In the genomic region with DNA sequence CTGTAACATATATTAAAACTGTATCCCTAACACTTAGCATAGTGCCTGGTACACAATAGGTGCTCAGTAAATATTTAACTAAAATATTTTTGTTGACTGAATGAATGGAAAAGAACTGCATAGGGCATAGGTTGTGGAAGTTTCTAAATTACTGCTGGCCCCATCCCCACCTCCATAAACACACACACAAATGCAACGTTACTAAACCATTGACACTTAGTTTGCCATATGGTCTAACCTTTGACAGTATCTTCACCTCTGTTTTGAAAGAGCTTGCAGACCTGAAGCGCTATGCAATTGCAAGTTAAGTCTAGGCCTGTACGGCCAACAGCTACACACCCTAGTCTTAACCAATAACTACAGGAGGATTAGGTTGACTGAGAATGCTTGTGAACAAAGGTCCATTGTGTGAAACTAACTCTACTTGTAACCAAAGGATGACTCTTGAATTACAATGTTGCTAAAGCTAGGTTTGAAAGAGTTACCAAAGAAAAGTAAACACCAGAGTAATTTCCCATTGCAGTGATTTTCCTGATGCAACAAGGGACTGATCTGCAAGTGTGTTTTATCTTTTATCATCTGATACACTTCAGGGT, we compare ENCODE assay signal across 8 cellular contexts. TPM values are rescaled to one million over a fixed set of nuclear protein-coding genes. Genes with fewer than 3 reads are reported as not detected.
A peak's percentile ranks its signal among the peaks of the same experiment; 100 is the strongest.
DNase-seq lines count a peak whose midpoint lies in the region; TF ChIP-seq lines count a peak whose summit lies in the region.

No MANE protein-coding gene starts in this region.

- H4K20me1 ChIP-seq in DOHH2 (ENCODE audit: control insufficient read depth, insufficient read depth, low read depth, low read length) (no peaks in the 10 kb centered on the region), osteoblast (ENCODE audit: insufficient read depth, low read length) (no peaks in the 10 kb centered on the region)

- H4K8ac ChIP-seq in mesendoderm (ENCODE audit: low read depth, low read length), result no peak overlapping the region

- DNase-seq in NCI-H526 treated with DMSO at 0.1 percent for 48 hours (lab: John Stamatoyannopoulos, UW) (peak; percentile 62), osteoblast (ENCODE audit: insufficient read length, low spot score, missing footprints) (no peak), D341Med (ENCODE audit: low spot score) (no peak), HCEC 1CT (no peak), NCI-H2081 (lab: John Stamatoyannopoulos, UW) (no peak), mesendoderm (no peak)
- no peak for DNase-seq in effector memory CD4-positive, alpha-beta T cell

- TF ChIP-seq CTCF in DOHH2 (IDR thresholded peaks at IDR 0.05; ENCODE audit: low read depth, low read length, poor library complexity, severe bottlenecking), result no peak
- TF ChIP-seq CTCF in osteoblast (IDR thresholded peaks at IDR 0.05; ENCODE audit: extremely low read depth, low read depth, low read length), result no peak

- H3K27ac ChIP-seq in DOHH2 (ENCODE audit: low read depth, low read length) (no peak overlapping the region), osteoblast (ENCODE audit: low read depth, low read length) (no peak overlapping the region), mesendoderm (ENCODE audit: low read depth, low read length) (no peak overlapping the region)
- peak overlapping the region; percentile 57 for H3K27ac ChIP-seq in effector memory CD4-positive, alpha-beta T cell (ENCODE audit: insufficient read depth, low read length, poor library complexity, severe bottlenecking)

- H3K9me3 ChIP-seq in DOHH2 (ENCODE audit: control insufficient read depth, insufficient read depth, low read length) (no peaks in the 10 kb centered on the region), osteoblast (ENCODE audit: low read depth, low read length) (no peaks in the 10 kb centered on the region)
- no peaks in the 10 kb centered on the region for H3K9me3 ChIP-seq in effector memory CD4-positive, alpha-beta T cell (ENCODE audit: control insufficient read depth, low read length)

- H3K79me2 ChIP-seq in DOHH2 (ENCODE audit: control insufficient read depth, low read length) (no peaks in the 10 kb centered on the region), osteoblast (ENCODE audit: insufficient read depth, low read length) (no peaks in the 10 kb centered on the region), mesendoderm (ENCODE audit: control insufficient read depth, insufficient read depth, low read length) (no peaks in the 10 kb centered on the region)

- H3K4me3 ChIP-seq in DOHH2 (ENCODE audit: low read length) (peak overlapping the region; percentile 78), osteoblast (ENCODE audit: insufficient read depth, low read length) (peak overlapping the region; percentile 79), mesendoderm (ENCODE audit: low read length) (no peak overlapping the region)
- H3K4me3 ChIP-seq in effector memory CD4-positive, alpha-beta T cell (ENCODE audit: insufficient read depth, low read depth, low read length, poor library complexity, severe bottlenecking), result no peak overlapping the region

- H3K18ac ChIP-seq in mesendoderm (ENCODE audit: low read length), result no peak overlapping the region

- H3K36me3 ChIP-seq in DOHH2 (ENCODE audit: control insufficient read depth, low read length) (no peaks in the 10 kb centered on the region), osteoblast (ENCODE audit: insufficient read depth, low read length) (no peaks in the 10 kb centered on the region), mesendoderm (ENCODE audit: control insufficient read depth, insufficient read depth, low read length) (no peaks in the 10 kb centered on the region)
- H3K36me3 ChIP-seq in effector memory CD4-positive, alpha-beta T cell (ENCODE audit: control insufficient read depth, insufficient read depth, low read length), result no peaks in the 10 kb centered on the region

- H3K9me2 ChIP-seq in DOHH2 (replicated peaks; ENCODE audit: control insufficient read depth, low read length), result no peaks in the 10 kb centered on the region

- H3K4ac ChIP-seq in mesendoderm (ENCODE audit: low read depth, low read length), result no peak overlapping the region

- H3K4me1 ChIP-seq in DOHH2 (ENCODE audit: control insufficient read depth, low read length) (peaks cover 17% of the 10 kb centered on the region), osteoblast (ENCODE audit: insufficient read depth, low read length) (no peaks in the 10 kb centered on the region), mesendoderm (ENCODE audit: control insufficient read depth, low read depth, low read length) (no peaks in the 10 kb centered on the region)
- peaks cover 11% of the 10 kb centered on the region for H3K4me1 ChIP-seq in effector memory CD4-positive, alpha-beta T cell (ENCODE audit: control insufficient read depth, insufficient read depth, low read length, poor library complexity, severe bottlenecking)

- H2BK5ac ChIP-seq in mesendoderm (ENCODE audit: low read length), result no peak overlapping the region

- no peak overlapping the region for H2AFZ ChIP-seq in osteoblast (ENCODE audit: low read length)

- H3K27me3 ChIP-seq in DOHH2 (ENCODE audit: control insufficient read depth, low read length) (peaks cover 15% of the 10 kb centered on the region; the same call in 1 of the 2 replicates), osteoblast (ENCODE audit: insufficient read depth, low read length) (no peaks in the 10 kb centered on the region), mesendoderm (ENCODE audit: insufficient read depth, low read length, poor library complexity) (no peaks in the 10 kb centered on the region)
- no peaks in the 10 kb centered on the region for H3K27me3 ChIP-seq in effector memory CD4-positive, alpha-beta T cell (replicated peaks; ENCODE audit: control insufficient read depth, insufficient read depth, low read length, poor library complexity, severe bottlenecking)

- H3K4me2 ChIP-seq in DOHH2 (ENCODE audit: low read length), result peak overlapping the region; percentile 92
- peak overlapping the region; percentile 84 for H3K4me2 ChIP-seq in osteoblast (ENCODE audit: insufficient read depth, low read length)
- no peak overlapping the region for H3K4me2 ChIP-seq in mesendoderm (ENCODE audit: low read length)

- no CpG with 5 or more reads among the region's 3 CpGs for WGBS in mesendoderm (ENCODE audit: extremely low coverage, insufficient coverage, low lambda C conversion rate)

- peaks cover 8% of the 10 kb centered on the region for H3F3A ChIP-seq in DOHH2 (ENCODE audit: control insufficient read depth, insufficient read depth)

- H2BK15ac ChIP-seq in mesendoderm (replicated peaks; ENCODE audit: low read depth), result no peak overlapping the region

- H3K23ac ChIP-seq in mesendoderm (ENCODE audit: low read length), result no peak overlapping the region

- H3K9ac ChIP-seq in mesendoderm (ENCODE audit: low read length), result no peak overlapping the region

- H3K56ac ChIP-seq in mesendoderm (ENCODE audit: low read length), result no peak overlapping the region

- no peak overlapping the region for H2AK5ac ChIP-seq in mesendoderm (ENCODE audit: low read length)

- no peak overlapping the region for H2BK120ac ChIP-seq in mesendoderm (ENCODE audit: low read depth, low read length)

- H3K79me1 ChIP-seq in mesendoderm (ENCODE audit: low read length), result no peaks in the 10 kb centered on the region

- H4K5ac ChIP-seq in mesendoderm (ENCODE audit: low read length), result no peak overlapping the region

RNA-seq across cellular contexts. Expression of gene MANSC1, which starts 0.9 kb away (rescaled TPM):
- 3.3 and 4.7 TPM in 2 replicates for total RNA-seq in osteoblast
- polyA plus RNA-seq in mesendoderm (2013, experiment 1 of 2), result 3.1 TPM
- polyA plus RNA-seq in mesendoderm (2013, experiment 2 of 2), result 3.5 TPM

RNA-seq across cellular contexts. Expression of gene BORCS5, which starts 5.9 kb away (rescaled TPM):
- 14.8 and 20.0 TPM in 2 replicates for total RNA-seq in osteoblast
- polyA plus RNA-seq in mesendoderm (2013, experiment 1 of 2), result 6.3 TPM
- polyA plus RNA-seq in mesendoderm (2013, experiment 2 of 2), result 6.2 TPM

Comparison
In these comparisons a context has a peak if more than half of its experiments do, and no peak if none do; other contexts are left out.
1. H3K4me3 ChIP-seq: peak in DOHH2 (single experiment) and osteoblast (single experiment); none in effector memory CD4-positive, alpha-beta T cell (single experiment) and mesendoderm (single experiment).